Comparison of ENCODE assay signal across 14 cellular contexts in genomic region chr7:34075543-34075942, GRCh38.
A peak's percentile ranks its signal among the peaks of the same experiment; 100 is the strongest.
DNase-seq lines count a peak whose midpoint lies in the region; ATAC-seq and TF ChIP-seq lines count a peak whose summit lies in the region.
"Had no signal": no experiment of that assay in that cellular context is flagged by ENCODE, and none has a peak within 500 bp of the region (broad histone marks: within the 10 kb centered on the region; RNA-seq: fewer than 3 reads in every experiment).

No MANE protein-coding gene starts in this region.

- no peak for DNase-seq in cardiac muscle cell (ENCODE audit: low read depth in 1 of 2, low spot score in 1 of 2)
- DNase-seq in left ventricle myocardium inferior: no peak
- no peak for DNase-seq in HFFc6
- no peak for DNase-seq in NCI-H748 treated with DMSO at 0.1 percent for 48 hours (lab: John Stamatoyannopoulos, UW)
- no peak for DNase-seq in NOMO-1 treated with DMSO at 0.1 percent for 48 hours (lab: John Stamatoyannopoulos, UW; ENCODE audit: unreplicated experiment)
- DNase-seq: BE2C; CD4-positive, alpha-beta memory T cell; DMS79; GOT3; H9 had no signal

- H3K27ac ChIP-seq in cardiac muscle cell: peak overlapping the region; percentile 75
- H3K27ac ChIP-seq in left ventricle myocardium inferior (replicated peaks): no peak overlapping the region
- H3K27ac ChIP-seq: C4-2B, HL-60 had no signal

- H3K4me3 ChIP-seq in cardiac muscle cell (no peak overlapping the region), left ventricle myocardium inferior (no peak overlapping the region)

- peak overlapping the region; percentile 80 for H3K27ac Mint-ChIP-seq in HFFc6
- peak overlapping the region in 2 of 3 experiments; percentile 26 to 71 for H3K27ac Mint-ChIP-seq in nephron
- H3K27ac Mint-ChIP-seq: CD4-positive, alpha-beta memory T cell had no signal

- H3K36me3 ChIP-seq in cardiac muscle cell: peaks cover 51% of the 10 kb centered on the region
- H3K36me3 ChIP-seq in left ventricle myocardium inferior: no peaks in the 10 kb centered on the region
- H3K36me3 ChIP-seq: BE2C had no signal

- H3K4me1 ChIP-seq in cardiac muscle cell (ENCODE audit: low read depth) (peaks cover 8% of the 10 kb centered on the region), left ventricle myocardium inferior (no peaks in the 10 kb centered on the region)
- H3K4me1 ChIP-seq: BE2C had no signal

- H3K27me3 Mint-ChIP-seq in HFFc6 (ENCODE audit: insufficient read depth) (peaks cover 1% of the 10 kb centered on the region; the same call in 1 of the 2 replicates), nephron (ENCODE audit: low read depth) (peaks cover 4% of the 10 kb centered on the region)

- TF ChIP-seq CTCF in cardiac muscle cell (IDR thresholded peaks at IDR 0.05; ENCODE audit: low read depth, low read length): no peak
- no peak for TF ChIP-seq CTCF in left ventricle myocardium inferior (IDR thresholded peaks at IDR 0.05; ENCODE audit: borderline replicate concordance)
- TF ChIP-seq CTCF in HFFc6 (IDR thresholded peaks at IDR 0.05): no peak
- no peak for TF ChIP-seq CTCF in nephron (IDR thresholded peaks at IDR 0.05; ENCODE audit: unreplicated experiment in 3 of 3)

- peaks cover 17% of the 10 kb centered on the region for H3K36me3 Mint-ChIP-seq in HFFc6 (ENCODE audit: low read depth)
- peaks cover 15% of the 10 kb centered on the region for H3K36me3 Mint-ChIP-seq in nephron (ENCODE audit: low read depth)
- H3K36me3 Mint-ChIP-seq: CD4-positive, alpha-beta memory T cell had no signal

- no peaks in the 10 kb centered on the region for H3K9me3 Mint-ChIP-seq in HFFc6
- peaks cover 3% of the 10 kb centered on the region for H3K9me3 Mint-ChIP-seq in nephron

- H3K4me3 Mint-ChIP-seq in HFFc6 (no peak overlapping the region), nephron (no peak overlapping the region)
- H3K4me3 Mint-ChIP-seq: CD4-positive, alpha-beta memory T cell; H9 had no signal

- H3K4me1 Mint-ChIP-seq in HFFc6 (ENCODE audit: low read depth) (peaks cover 70% of the 10 kb centered on the region), nephron (peaks cover 31% of the 10 kb centered on the region)
- H3K4me1 Mint-ChIP-seq: CD4-positive, alpha-beta memory T cell had no signal

- no peaks in the 10 kb centered on the region for H3K9me3 ChIP-seq in cardiac muscle cell (ENCODE audit: low read depth)
- H3K9me3 ChIP-seq in left ventricle myocardium inferior (replicated peaks): no peaks in the 10 kb centered on the region
- H3K9me3 ChIP-seq: BE2C had no signal

- no peak for ATAC-seq in HG03460 (IDR thresholded peaks at IDR 0.05; ENCODE audit: unreplicated experiment)

- intact Hi-C loops in left ventricle myocardium inferior (cut with micrococcal nuclease): no loop called here

- H3K27me3 ChIP-seq in cardiac muscle cell (no peaks in the 10 kb centered on the region), left ventricle myocardium inferior (ENCODE audit: low read depth) (no peaks in the 10 kb centered on the region)
- H3K27me3 ChIP-seq: BE2C had no signal
